In genomic region chr15:38226867-38227266, GRCh38 we compare ENCODE assay signal across 11 cellular contexts. TPM values are rescaled to one million over a fixed set of nuclear protein-coding genes. Genes with fewer than 3 reads are reported as not detected.
DNase-seq lines count a peak whose midpoint lies in the region; ATAC-seq, FAIRE-seq and TF ChIP-seq lines count a peak whose summit lies in the region.
"Had no signal": no experiment of that assay in that cellular context is flagged by ENCODE, and none has a peak within 500 bp of the region (broad histone marks: within the 10 kb centered on the region; RNA-seq: fewer than 3 reads in every experiment).

No MANE protein-coding gene starts in this region.

- POLR2A ChIA-PET in activated CD8-positive, alpha-beta T cell treated with anti-CD3 and anti-CD28 coated beads, Interleukin-2, amount 10 ng/mL, durations not matched to agents 7 days and 5 days (lab: Charles Lee): no interaction called here

- FAIRE-seq in pancreas (lab: Jason Lieb, UNC): peak; percentile 43
- FAIRE-seq: GM12878 had no signal

- H3K27ac ChIP-seq in SJCRH30 (peak overlapping the region; percentile 82), foreskin keratinocyte (peak overlapping the region; percentile 6), pancreas (peak overlapping the region in 3 of 4 donors; percentile 1 to 63 (median 59))

- peaks cover 12% of the 10 kb centered on the region for H3K27me3 Mint-ChIP-seq in activated CD8-positive, alpha-beta T cell treated with anti-CD3 and anti-CD28 coated beads, Interleukin-2, amount 10 ng/mL, durations not matched to agents 7 days and 5 days (ENCODE audit: low read depth)
- H3K27me3 Mint-ChIP-seq: central memory CD8-positive, alpha-beta T cell had no signal

- no peaks in the 10 kb centered on the region for H3K4me1 Mint-ChIP-seq in activated CD8-positive, alpha-beta T cell treated with anti-CD3 and anti-CD28 coated beads, Interleukin-2, amount 10 ng/mL, durations not matched to agents 7 days and 5 days (ENCODE audit: low read depth)
- H3K4me1 Mint-ChIP-seq: central memory CD8-positive, alpha-beta T cell; T-cell had no signal

- H3K36me3 Mint-ChIP-seq in activated CD8-positive, alpha-beta T cell treated with anti-CD3 and anti-CD28 coated beads, Interleukin-2, amount 10 ng/mL, durations not matched to agents 7 days and 5 days (ENCODE audit: low read depth): no peaks in the 10 kb centered on the region
- H3K36me3 Mint-ChIP-seq: T-cell had no signal

- 52% methylated on average over 3 of the region's 3 CpGs for WGBS in pancreas, 2 donors

- H3K9me3 ChIP-seq in SJCRH30 (replicated peaks) (no peaks in the 10 kb centered on the region), pancreas (no peaks in the 10 kb centered on the region)

- H3K36me3 ChIP-seq in SJCRH30 (0 out of 2 replicates have a peak, but pooled peaks cover 3% of the 10 kb centered on the region), pancreas (no peaks in the 10 kb centered on the region)

- H3K4me3 ChIP-seq in SJCRH30 (no peak overlapping the region), pancreas (no peak overlapping the region)
- H3K4me3 ChIP-seq: GM12878 had no signal

- H3K4me1 ChIP-seq in SJCRH30: peaks cover 34% of the 10 kb centered on the region
- peaks cover 8% of the 10 kb centered on the region for H3K4me1 ChIP-seq in foreskin keratinocyte
- peaks cover 0 to 6% (median 0%) of the 10 kb centered on the region in 3 donors for H3K4me1 ChIP-seq in pancreas

- H3K9me3 Mint-ChIP-seq in activated CD8-positive, alpha-beta T cell treated with anti-CD3 and anti-CD28 coated beads, Interleukin-2, amount 10 ng/mL, durations not matched to agents 7 days and 5 days (ENCODE audit: insufficient read depth): no peaks in the 10 kb centered on the region
- H3K9me3 Mint-ChIP-seq: central memory CD8-positive, alpha-beta T cell; T-cell had no signal

- no peaks in the 10 kb centered on the region for H3K27me3 ChIP-seq in SJCRH30
- no peaks in the 10 kb centered on the region for H3K27me3 ChIP-seq in foreskin keratinocyte
- H3K27me3 ChIP-seq in pancreas: no peaks in the 10 kb centered on the region

- peak; percentile 91 for ATAC-seq in foreskin keratinocyte
- ATAC-seq in pancreas: peak; percentile 71 to 91 (median 90)
- no peak for ATAC-seq in HG03571 (IDR thresholded peaks at IDR 0.05; ENCODE audit: unreplicated experiment)
- no peak for ATAC-seq in activated CD8-positive, alpha-beta T cell treated with anti-CD3 and anti-CD28 coated beads, Interleukin-2, amount 10 ng/mL, durations not matched to agents 7 days and 5 days
- ATAC-seq in HG03521 (IDR thresholded peaks at IDR 0.05; ENCODE audit: unreplicated experiment): no peak
- ATAC-seq in HG03432 (IDR thresholded peaks at IDR 0.05; ENCODE audit: unreplicated experiment): no peak
- ATAC-seq: GM12878, T-cell had no signal

- TF ChIP-seq CTCF in foreskin keratinocyte (conservative IDR thresholded peaks at IDR 0.05): no peak
- no peak for TF ChIP-seq CTCF in pancreas (IDR thresholded peaks at IDR 0.05)

- no peak overlapping the region for H3K4me3 Mint-ChIP-seq in activated CD8-positive, alpha-beta T cell treated with anti-CD3 and anti-CD28 coated beads, Interleukin-2, amount 10 ng/mL, durations not matched to agents 7 days and 5 days
- H3K4me3 Mint-ChIP-seq: central memory CD8-positive, alpha-beta T cell; T-cell had no signal

- intact Hi-C loops in pancreas (cut with DNase I): no loop called here

- CTCF ChIA-PET in activated CD8-positive, alpha-beta T cell treated with anti-CD3 and anti-CD28 coated beads, Interleukin-2, amount 10 ng/mL, durations not matched to agents 7 days and 5 days (lab: Charles Lee): no interaction called here

- peak; percentile 47 for DNase-seq in GM04503 (ENCODE audit: low read depth)
- peak; percentile 89 to 97 for DNase-seq in SJCRH30
- DNase-seq in foreskin keratinocyte: peak; percentile 88 to 92
- peak in 3 of 6 donors; percentile 46 to 61 (median 48) for DNase-seq in pancreas
- no peak for DNase-seq in activated CD8-positive, alpha-beta T cell treated with anti-CD3 and anti-CD28 coated beads, Interleukin-2, amount 10 ng/mL, durations not matched to agents 7 days and 5 days
- DNase-seq: T-cell had no signal

- H3K27ac Mint-ChIP-seq in activated CD8-positive, alpha-beta T cell treated with anti-CD3 and anti-CD28 coated beads, Interleukin-2, amount 10 ng/mL, durations not matched to agents 7 days and 5 days: no peak overlapping the region
- H3K27ac Mint-ChIP-seq: T-cell had no signal

RNA-seq across cellular contexts. Expression of gene SPRED1, which starts 25.8 kb away (rescaled TPM):
- total RNA-seq in SJCRH30 (2014; rRNA removed; shearing (Covaris generic)): 31.9 and 35.1 TPM in 2 replicates
- total RNA-seq in foreskin keratinocyte (20.3 and 21.7 TPM in 2 replicates), pancreas (10 to 100 TPM in 2 of 6 donors, 1 to 10 TPM in 4; 4.3 to 19.2 (median 8.2) TPM)
- polyA plus RNA-seq in foreskin keratinocyte (4.3 and 4.5 TPM in 2 replicates), pancreas (1 to 10 TPM; 2.5 to 3.7 TPM)
- under 1 TPM; 0.31 to 0.79 TPM for total RNA-seq in activated CD8-positive, alpha-beta T cell treated with anti-CD3 and anti-CD28 coated beads, Interleukin-2, amount 10 ng/mL, durations not matched to agents 7 days and 5 days

Comparison
In these comparisons a context has a peak if more than half of its experiments do, and no peak if none do; other contexts are left out.
1. H3K27ac ChIP-seq: peak in every context shown above with its lines; median percentile 82 in SJCRH30; 59 in pancreas; 6 in foreskin keratinocyte.
2. ATAC-seq: peak in foreskin keratinocyte (single experiment) and pancreas (4 of 4); none in HG03571 (single experiment), activated CD8-positive, alpha-beta T cell treated with anti-CD3 and anti-CD28 coated beads, Interleukin-2, amount 10 ng/mL, durations not matched to agents 7 days and 5 days (single experiment), HG03521 (single experiment) and HG03432 (single experiment).